Comparison of ENCODE assay signal across 11 cellular contexts in the genomic region with DNA sequence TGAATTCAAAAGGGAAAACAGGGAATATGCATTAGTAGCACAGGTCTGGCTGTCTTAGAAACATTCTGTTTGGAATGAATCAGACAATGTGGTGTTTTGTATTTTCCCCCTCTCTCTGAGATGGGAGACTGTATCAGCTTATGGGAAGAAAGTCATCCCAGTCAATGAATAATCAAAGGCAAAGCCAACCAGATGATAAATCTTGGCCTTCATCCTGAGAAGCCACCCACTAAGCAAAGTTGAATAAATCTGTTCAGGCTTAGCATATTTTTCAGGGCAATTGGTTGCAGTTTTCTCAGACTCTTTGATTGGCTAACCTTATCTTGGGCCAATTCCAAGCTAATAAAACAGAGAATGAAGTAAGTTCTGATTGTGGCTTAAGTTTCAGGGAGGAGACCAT.
DNase-seq lines count a peak whose midpoint lies in the region; ATAC-seq, FAIRE-seq and TF ChIP-seq lines count a peak whose summit lies in the region.
"Had no signal": no experiment of that assay in that cellular context is flagged by ENCODE, and none has a peak within 500 bp of the region (broad histone marks: within the 10 kb centered on the region; RNA-seq: fewer than 3 reads in every experiment).

No MANE protein-coding gene starts in this region.

- in situ Hi-C loops in Panc1 (cut with HindIII; ENCODE audit: low pct_unique_long_range_greater_than_20kb, low sequenced_read_pairs): no loop called here

- no peak for TF ChIP-seq EP300 in sigmoid colon (IDR thresholded peaks at IDR 0.05)

- no peak for ATAC-seq in Panc1
- ATAC-seq in omental fat pad (ENCODE audit: low FRiP score): peak; percentile 39
- ATAC-seq in GM21786 (IDR thresholded peaks at IDR 0.05; ENCODE audit: unreplicated experiment): no peak

- CTCF ChIA-PET in Panc1 (lab: Charles Lee): interaction anchor here (0.6 to 1.2 kb wide), 2 partner anchors 344 to 365 kb away, joined by 3 to 5 read pairs; no protein-coding TSS in a partner anchor

- H3K27me3 ChIP-seq in Panc1 (ENCODE audit: control insufficient read depth, insufficient read depth, low read length) (no peaks in the 10 kb centered on the region), esophagus squamous epithelium (no peaks in the 10 kb centered on the region), sigmoid colon (no peaks in the 10 kb centered on the region)
- H3K27me3 ChIP-seq: heart left ventricle, ovary had no signal

- H3K36me3 ChIP-seq in Panc1 (ENCODE audit: control insufficient read depth, insufficient read depth, low read length) (no peaks in the 10 kb centered on the region), esophagus squamous epithelium (no peaks in the 10 kb centered on the region), sigmoid colon (no peaks in the 10 kb centered on the region)
- H3K36me3 ChIP-seq: heart left ventricle, ovary had no signal

- no peak for FAIRE-seq in urothelium cell line (lab: Jason Lieb, UNC)

- H3K27ac ChIP-seq in Panc1 (ENCODE audit: low read length): peak overlapping the region; percentile 23; the same call in 1 of the 2 replicates
- H3K27ac ChIP-seq in esophagus squamous epithelium: peak overlapping the region in 3 of 4 donors; percentile 14 to 66 (median 58)
- no peak overlapping the region for H3K27ac ChIP-seq in sigmoid colon
- H3K27ac ChIP-seq: coronary artery, ovary had no signal

- DNase-seq in AG20443 (ENCODE audit: low spot score): peak; percentile 55
- no peak for DNase-seq in Panc1 (ENCODE audit: low read depth, low spot score)
- DNase-seq in esophagus squamous epithelium (lab: John Stamatoyannopoulos, UW): no peak
- no peak for DNase-seq in omental fat pad (ENCODE audit: low spot score)
- DNase-seq in NOMO-1 treated with DMSO at 0.1 percent for 48 hours (lab: John Stamatoyannopoulos, UW; ENCODE audit: unreplicated experiment): no peak
- no peak for DNase-seq in urothelium cell line (ENCODE audit: low spot score)
- DNase-seq in sigmoid colon: no peak

- TF ChIP-seq POLR2A in esophagus squamous epithelium (IDR thresholded peaks at IDR 0.05) (no peak), sigmoid colon (IDR thresholded peaks at IDR 0.05) (no peak)

- H3K9me3 ChIP-seq in Panc1 (ENCODE audit: control insufficient read depth, insufficient read depth, low read depth, low read length) (no peaks in the 10 kb centered on the region), esophagus squamous epithelium (no peaks in the 10 kb centered on the region), sigmoid colon (no peaks in the 10 kb centered on the region)
- H3K9me3 ChIP-seq: heart left ventricle, ovary had no signal

- H3K4me3 ChIP-seq in Panc1 (ENCODE audit: low read depth in 2 of 2, low read length in 2 of 2): no peak overlapping the region
- no peak overlapping the region for H3K4me3 ChIP-seq in esophagus squamous epithelium
- H3K4me3 ChIP-seq in sigmoid colon: no peak overlapping the region
- H3K4me3 ChIP-seq: coronary artery, heart left ventricle, ovary had no signal

- TF ChIP-seq CTCF in Panc1 (IDR thresholded peaks at IDR 0.05) (no peak), esophagus squamous epithelium (IDR thresholded peaks at IDR 0.05) (no peak), omental fat pad (IDR thresholded peaks at IDR 0.05) (no peak), sigmoid colon (IDR thresholded peaks at IDR 0.05) (no peak)

- no TSS peak for BruUV-seq in Panc1 (replicated peaks; lab: Mats Ljungman, UMichigan)

- intact Hi-C loops in Panc1 (cut with micrococcal nuclease; ENCODE audit: unreplicated experiment) (loop anchor here (1.0 kb wide), 1 partner anchor 347 kb away; no protein-coding TSS in a partner anchor), esophagus squamous epithelium (cut with DNase I) (loop anchor here (10.0 kb wide), 1 partner anchor 344 kb away; no protein-coding TSS in a partner anchor), sigmoid colon (cut with DNase I) (loop anchor here (2.0 to 10.0 kb wide), 2 partner anchors 348 to 704 kb away; no protein-coding TSS in a partner anchor)

- POLR2A ChIA-PET in Panc1 (lab: Charles Lee): interaction anchor here (0.7 kb wide), 1 partner anchor 86 kb away, joined by 3 read pairs; no protein-coding TSS in a partner anchor

- H3K4me1 ChIP-seq in Panc1 (ENCODE audit: control insufficient read depth, insufficient read depth, low read length) (peaks cover 4% of the 10 kb centered on the region; the same call in 1 of the 2 replicates), esophagus squamous epithelium (peaks cover 0 to 25% (median 4%) of the 10 kb centered on the region in 3 donors), sigmoid colon (peaks cover 0 to 9% (median 4%) of the 10 kb centered on the region in 4 donors)

Comparison
In these comparisons a context has a peak if more than half of its experiments do, and no peak if none do; other contexts are left out.
1. H3K27ac ChIP-seq: peak in Panc1 (single experiment) and esophagus squamous epithelium (3 of 4); none in sigmoid colon (0 of 4).